In the genomic region with DNA sequence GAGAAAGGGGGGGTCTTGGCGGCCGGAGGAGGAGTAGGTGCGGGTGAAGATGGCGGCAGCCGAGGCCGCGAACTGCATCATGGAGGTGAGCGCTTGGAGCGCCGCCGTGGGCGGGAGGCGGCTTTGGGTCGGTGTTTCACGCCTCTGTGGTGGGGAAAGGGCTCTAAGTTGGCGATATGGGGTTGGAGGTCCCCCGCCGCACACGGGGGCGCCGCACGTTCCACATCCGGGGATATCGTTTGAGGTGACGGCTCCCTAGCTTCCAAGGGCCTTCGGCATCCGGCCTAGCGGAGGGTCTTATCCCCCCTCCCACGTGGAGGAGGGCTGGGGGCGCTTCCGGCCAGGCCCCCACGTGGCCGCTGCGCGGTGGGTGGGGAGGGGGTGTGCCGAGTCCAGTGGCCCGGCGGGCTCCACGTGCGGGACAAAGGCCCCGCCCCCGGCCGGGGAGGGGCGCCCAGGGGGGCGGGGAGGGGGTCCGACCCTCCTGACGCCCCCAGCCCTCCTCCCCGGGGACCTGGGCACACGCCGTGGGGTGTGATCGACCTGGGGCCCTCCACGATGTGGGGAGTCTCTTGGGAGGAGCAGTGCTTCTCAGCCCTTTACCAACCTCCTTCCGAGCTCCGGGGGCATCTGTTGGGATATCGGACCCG, we compare ENCODE assay signal across 8 cellular contexts. TPM values are rescaled to one million over a fixed set of nuclear protein-coding genes. Genes with fewer than 3 reads are reported as not detected.
DNase-seq lines count a peak whose midpoint lies in the region; ATAC-seq, FAIRE-seq and TF ChIP-seq lines count a peak whose summit lies in the region.

Gene PRMT1, plus strand, starts transcription at position 40 of the 650 bp plus-strand sequence. Its CDS starts 10 bp downstream, at position 50.

- H3K4me2 ChIP-seq in MM.1S (ENCODE audit: low read depth, low read length) (peak within 1 kb of the TSS; percentile 74), neural cell (ENCODE audit: low read length) (peak within 1 kb of the TSS; percentile 88)

- H3K27me3 ChIP-seq in MM.1S (replicated peaks; ENCODE audit: insufficient read depth, low read length) = no peaks in the 10 kb centered on the region
- no peaks in the 10 kb centered on the region for H3K27me3 ChIP-seq in neural cell (ENCODE audit: insufficient read depth, low read depth, low read length)

- TF ChIP-seq CTCF in MM.1S (IDR thresholded peaks at IDR 0.05; ENCODE audit: low read length) (no peak), foreskin fibroblast (IDR thresholded peaks at IDR 0.05; ENCODE audit: low read depth, low read length) (no peak), neural cell (IDR thresholded peaks at IDR 0.05; ENCODE audit: poor library complexity, severe bottlenecking) (peak; percentile 45), D721Med (IDR thresholded peaks at IDR 0.05; ENCODE audit: insufficient read depth, missing control alignments) (no peak)

- H3K4me3 ChIP-seq in MM.1S (ENCODE audit: low read length) = peak within 1 kb of the TSS; percentile 99
- H3K4me3 ChIP-seq in foreskin fibroblast (ENCODE audit: low read depth in 1 of 2, low read length in 2 of 2) = peak within 1 kb of the TSS; percentile 94 to 99
- peak within 1 kb of the TSS; percentile 100 for H3K4me3 ChIP-seq in neural cell (ENCODE audit: low read length)

- H3F3A ChIP-seq in MM.1S (ENCODE audit: insufficient read depth, low read length) (peaks cover 51% of the 10 kb centered on the region), neural cell (ENCODE audit: insufficient read depth, low read length, poor library complexity, severe bottlenecking) (peaks cover 3% of the 10 kb centered on the region)

- H4K20me1 ChIP-seq in MM.1S (ENCODE audit: insufficient read depth, low read length) = peaks cover 9% of the 10 kb centered on the region; the same call in 1 of the 2 replicates
- H4K20me1 ChIP-seq in neural cell (ENCODE audit: insufficient read depth) = no peaks in the 10 kb centered on the region

- H3K9me3 ChIP-seq in MM.1S (replicated peaks; ENCODE audit: insufficient read depth, low read length) (no peaks in the 10 kb centered on the region), neural cell (ENCODE audit: low read length) (no peaks in the 10 kb centered on the region)

- H3K79me2 ChIP-seq in MM.1S (ENCODE audit: low read length) (peaks cover 52% of the 10 kb centered on the region), neural cell (replicated peaks; ENCODE audit: insufficient read depth, low read length) (peaks cover 35% of the 10 kb centered on the region)

- peaks cover 16% of the 10 kb centered on the region for H3K4me1 ChIP-seq in MM.1S (ENCODE audit: low read length)

- H3K9me2 ChIP-seq in MM.1S (replicated peaks; ENCODE audit: insufficient read depth, low read length) (no peaks in the 10 kb centered on the region), neural cell (ENCODE audit: insufficient read depth, low read length) (no peaks in the 10 kb centered on the region)

- H3K27ac ChIP-seq in MM.1S (ENCODE audit: low read length) (peak within 1 kb of the TSS; percentile 96), neural cell (ENCODE audit: low read length) (peak within 1 kb of the TSS; percentile 97)

- peak within 1 kb of the TSS; percentile 100 for H3K9ac ChIP-seq in MM.1S (ENCODE audit: low read length)
- H3K9ac ChIP-seq in neural cell (ENCODE audit: low read length) = peak within 1 kb of the TSS; percentile 98

- peak; percentile 48 for TF ChIP-seq EP300 in neural cell (conservative IDR thresholded peaks at IDR 0.05; ENCODE audit: poor library complexity, severe bottlenecking)

- TF ChIP-seq RAD21 in neural cell (conservative IDR thresholded peaks at IDR 0.05) = no peak

- no peak for FAIRE-seq in urothelium cell line (lab: Jason Lieb, UNC)
- FAIRE-seq in D721Med (lab: Jason Lieb, UNC) = no peak

- H3K36me3 ChIP-seq in MM.1S (replicated peaks; ENCODE audit: insufficient read depth, low read length) (peaks cover 6% of the 10 kb centered on the region; the same call in 1 of the 2 replicates), neural cell (ENCODE audit: insufficient read depth, low read length) (no peaks in the 10 kb centered on the region)

- peak; percentile 44 for DNase-seq in MM.1S
- DNase-seq in activated T-helper 1 cell treated with Interleukin-2 at 50 U/mL for 16 hours (ENCODE audit: low read depth) = peak; percentile 27
- DNase-seq in foreskin fibroblast = peak in 1 of 2 donors; percentile 59
- peak; percentile 67 for DNase-seq in urothelium cell line (ENCODE audit: low spot score)
- no peak for DNase-seq in D721Med (ENCODE audit: insufficient read length, low spot score)
- no peak for DNase-seq in DMS79 (lab: John Stamatoyannopoulos, UW)

- H2AFZ ChIP-seq in MM.1S (ENCODE audit: low read length) = peak within 1 kb of the TSS; percentile 59
- H2AFZ ChIP-seq in neural cell (ENCODE audit: low read depth, low read length) = peak within 1 kb of the TSS; percentile 73

- ATAC-seq in GM18498 (IDR thresholded peaks at IDR 0.05; ENCODE audit: unreplicated experiment) = peak; percentile 16

TF ChIP-seq in neural cell, 6 proteins besides CTCF, POLR2A, EP300 and RAD21:
- TF ChIP-seq, protein P1, sequence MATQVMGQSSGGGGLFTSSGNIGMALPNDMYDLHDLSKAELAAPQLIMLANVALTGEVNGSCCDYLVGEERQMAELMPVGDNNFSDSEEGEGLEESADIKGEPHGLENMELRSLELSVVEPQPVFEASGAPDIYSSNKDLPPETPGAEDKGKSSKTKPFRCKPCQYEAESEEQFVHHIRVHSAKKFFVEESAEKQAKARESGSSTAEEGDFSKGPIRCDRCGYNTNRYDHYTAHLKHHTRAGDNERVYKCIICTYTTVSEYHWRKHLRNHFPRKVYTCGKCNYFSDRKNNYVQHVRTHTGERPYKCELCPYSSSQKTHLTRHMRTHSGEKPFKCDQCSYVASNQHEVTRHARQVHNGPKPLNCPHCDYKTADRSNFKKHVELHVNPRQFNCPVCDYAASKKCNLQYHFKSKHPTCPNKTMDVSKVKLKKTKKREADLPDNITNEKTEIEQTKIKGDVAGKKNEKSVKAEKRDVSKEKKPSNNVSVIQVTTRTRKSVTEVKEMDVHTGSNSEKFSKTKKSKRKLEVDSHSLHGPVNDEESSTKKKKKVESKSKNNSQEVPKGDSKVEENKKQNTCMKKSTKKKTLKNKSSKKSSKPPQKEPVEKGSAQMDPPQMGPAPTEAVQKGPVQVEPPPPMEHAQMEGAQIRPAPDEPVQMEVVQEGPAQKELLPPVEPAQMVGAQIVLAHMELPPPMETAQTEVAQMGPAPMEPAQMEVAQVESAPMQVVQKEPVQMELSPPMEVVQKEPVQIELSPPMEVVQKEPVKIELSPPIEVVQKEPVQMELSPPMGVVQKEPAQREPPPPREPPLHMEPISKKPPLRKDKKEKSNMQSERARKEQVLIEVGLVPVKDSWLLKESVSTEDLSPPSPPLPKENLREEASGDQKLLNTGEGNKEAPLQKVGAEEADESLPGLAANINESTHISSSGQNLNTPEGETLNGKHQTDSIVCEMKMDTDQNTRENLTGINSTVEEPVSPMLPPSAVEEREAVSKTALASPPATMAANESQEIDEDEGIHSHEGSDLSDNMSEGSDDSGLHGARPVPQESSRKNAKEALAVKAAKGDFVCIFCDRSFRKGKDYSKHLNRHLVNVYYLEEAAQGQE (IDR thresholded peaks at IDR 0.05; ENCODE audit: borderline replicate concordance) = peak; percentile 64
- TF ChIP-seq SMC3 (conservative IDR thresholded peaks at IDR 0.05; ENCODE audit: poor library complexity) (no peak), POLR2AphosphoS5 (IDR thresholded peaks at IDR 0.05) (peak; percentile 98), TAF1 (IDR thresholded peaks at IDR 0.05; ENCODE audit: low read depth) (peak; percentile 50), MXI1 (conservative IDR thresholded peaks at IDR 0.05; ENCODE audit: poor library complexity, severe bottlenecking) (peak; percentile 96), EZH2 (IDR thresholded peaks at IDR 0.05; ENCODE audit: borderline replicate concordance, insufficient read depth, low read length, poor library complexity, severe bottlenecking) (no peak)

RNA-seq across cellular contexts. Expression of gene PRMT1, which starts in this region (rescaled TPM):
- 610 and 682 TPM in 2 replicates for polyA plus RNA-seq in neural cell
- 347 and 408 TPM in 2 replicates for polyA minus RNA-seq in neural cell

Comparison
In these comparisons a context has a peak if more than half of its experiments do, and no peak if none do; other contexts are left out.
1. DNase-seq: peak in MM.1S (single experiment), activated T-helper 1 cell treated with Interleukin-2 at 50 U/mL for 16 hours (single experiment) and urothelium cell line (single experiment); none in D721Med (single experiment) and DMS79 (single experiment).
2. Peak in every context shown above with its lines, with median percentiles within 50 percentile points of each other: H3K4me3 ChIP-seq.